Comparison of ENCODE assay signal across 1 cellular context in genomic region chr7:91993976-91994375, GRCh38.
TF ChIP-seq lines count a peak whose summit lies in the region.

No MANE protein-coding gene starts in this region.

TF ChIP-seq in GM12878, 131 proteins besides CTCF, POLR2A, EP300 and RAD21 (continued from another document):
- no peak for TF ChIP-seq NFYA (IDR thresholded peaks at IDR 0.05; ENCODE audit: borderline replicate concordance, low read depth, low read length)
